14 cellular contexts compared by ENCODE assay signal in genomic region chr5:176730815-176731475, GRCh38.
"Had no signal": no experiment of that assay in that cellular context is flagged by ENCODE, and none has a peak within 500 bp of the region (broad histone marks: within the 10 kb centered on the region; RNA-seq: fewer than 3 reads in every experiment).

No MANE protein-coding gene starts in this region.

- H3K4me1 ChIP-seq: parathyroid adenoma had no signal

- H3K27ac ChIP-seq: hepatocyte, parathyroid adenoma had no signal

- H3K4me2 ChIP-seq: hepatocyte had no signal

- H3K27me3 ChIP-seq: hepatocyte had no signal

- H3K27ac Mint-ChIP-seq: activated CD4-positive, alpha-beta memory T cell treated with anti-CD3 and anti-CD28 coated beads for 36 hours; activated naive CD4-positive, alpha-beta T cell treated with anti-CD3 and anti-CD28 coated beads, Interleukin-2, amount 10 ng/mL, durations not matched to agents 7 days and 5 days; activated T-helper 1 cell treated with anti-CD3 and anti-CD28 coated beads, Interleukin-12 subunit alpha, Interleukin-12 subunit beta, Interleukin-2, Interleukin-4 antibody, amounts not matched to agents 30 ng/mL and 10 ng/mL and 1 ng/mL, durations not matched to agents 14 hours and 24 hours and 36 hours; T-helper 2 cell treated with Interferon-gamma antibody and Interleukin-4, amounts not matched to agents 5 μg/mL and 100 μg/mL, for 36 hours had no signal

- H3K9ac ChIP-seq: parathyroid adenoma had no signal

- H3K9me3 Mint-ChIP-seq: activated naive CD4-positive, alpha-beta T cell treated with anti-CD3 and anti-CD28 coated beads, Interleukin-2, amount 10 ng/mL, durations not matched to agents 7 days and 5 days; activated T-helper 1 cell treated with anti-CD3 and anti-CD28 coated beads, Interleukin-12 subunit alpha, Interleukin-12 subunit beta, Interleukin-2, Interleukin-4 antibody, amounts not matched to agents 30 ng/mL and 10 ng/mL and 1 ng/mL, durations not matched to agents 14 hours and 24 hours and 36 hours; central memory CD8-positive, alpha-beta T cell; T-helper 2 cell treated with Interferon-gamma antibody and Interleukin-4, amounts not matched to agents 5 μg/mL and 100 μg/mL, for 36 hours had no signal

- H2AFZ ChIP-seq: hepatocyte, parathyroid adenoma had no signal

- H3K4me1 Mint-ChIP-seq: activated naive CD4-positive, alpha-beta T cell treated with anti-CD3 and anti-CD28 coated beads, Interleukin-2, amount 10 ng/mL, durations not matched to agents 7 days and 5 days; central memory CD8-positive, alpha-beta T cell had no signal

- FAIRE-seq: kidney had no signal

- H3K4me3 ChIP-seq: hepatocyte had no signal

- H3K79me2 ChIP-seq: hepatocyte, parathyroid adenoma had no signal

- DNase-seq: activated CD4-positive, alpha-beta memory T cell treated with anti-CD3 and anti-CD28 coated beads for 36 hours; activated CD4-positive, CD25-positive, alpha-beta regulatory T cell treated with anti-CD3 and anti-CD28 coated beads, Interleukin-2, amount 50 U/mL, for 72 hours; erythroblast; retina; SW 1271; trophoblast cell had no signal

- H3K4me3 Mint-ChIP-seq: activated CD4-positive, alpha-beta memory T cell treated with anti-CD3 and anti-CD28 coated beads for 36 hours; activated naive CD4-positive, alpha-beta T cell treated with anti-CD3 and anti-CD28 coated beads, Interleukin-2, amount 10 ng/mL, durations not matched to agents 7 days and 5 days; activated T-helper 1 cell treated with anti-CD3 and anti-CD28 coated beads, Interleukin-12 subunit alpha, Interleukin-12 subunit beta, Interleukin-2, Interleukin-4 antibody, amounts not matched to agents 30 ng/mL and 10 ng/mL and 1 ng/mL, durations not matched to agents 14 hours and 24 hours and 36 hours; brain; central memory CD8-positive, alpha-beta T cell; T-helper 2 cell treated with Interferon-gamma antibody and Interleukin-4, amounts not matched to agents 5 μg/mL and 100 μg/mL, for 36 hours had no signal

- H3K36me3 Mint-ChIP-seq: activated CD4-positive, alpha-beta memory T cell treated with anti-CD3 and anti-CD28 coated beads for 36 hours; activated naive CD4-positive, alpha-beta T cell treated with anti-CD3 and anti-CD28 coated beads, Interleukin-2, amount 10 ng/mL, durations not matched to agents 7 days and 5 days; brain had no signal
